ENCODE assay signal across 8 cellular contexts in genomic region chr2:19868705-19869550, GRCh38. TPM values are rescaled to one million over a fixed set of nuclear protein-coding genes. Genes with fewer than 3 reads are reported as not detected.
DNase-seq lines count a peak whose midpoint lies in the region; ATAC-seq and TF ChIP-seq lines count a peak whose summit lies in the region.

No MANE protein-coding gene starts in this region.

- H3K9ac ChIP-seq in BLaER1 treated with 17β-estradiol and CSF1 and Interleukin-3, amounts not matched to agents 10 nM and 100 nM: peak overlapping the region in 10 of 11 experiments; percentile 21 to 64 (median 44); a peak in 15 of 22 replicates
- H3K9ac ChIP-seq in HUES48 (ENCODE audit: low read depth, low read length): 0 out of 2 replicates have a peak overlapping the region, but pooled peaks have one; percentile 54

- 31 to 78% methylated on average over 11 to 16 of the region's 51 CpGs for WGBS in esophagus squamous epithelium, 2 donors
- 7 to 23% methylated on average over 27 to 34 of the region's 51 CpGs for WGBS in thyroid gland, 2 donors

- intact Hi-C loops in esophagus squamous epithelium (cut with DNase I) (loop anchor here (10.0 kb wide), 2 partner anchors 504 to 1114 kb away; no protein-coding TSS in a partner anchor), thyroid gland (cut with DNase I) (loop anchor here (10.0 kb wide), 2 partner anchors 504 to 1124 kb away; no protein-coding TSS in a partner anchor)

- no peaks in the 10 kb centered on the region for H4K20me1 ChIP-seq in BLaER1 treated with 17β-estradiol and CSF1 and Interleukin-3, amounts not matched to agents 10 nM and 100 nM

- TF ChIP-seq POLR2A in esophagus squamous epithelium (IDR thresholded peaks at IDR 0.05) (no peak), thyroid gland (IDR thresholded peaks at IDR 0.05) (no peak)

- peak overlapping the region; percentile 25 to 64 (median 44); a peak in 17 of 20 replicates for H3K4me3 ChIP-seq in BLaER1 treated with 17β-estradiol and CSF1 and Interleukin-3, amounts not matched to agents 10 nM and 100 nM
- H3K4me3 ChIP-seq in HUES48 (ENCODE audit: low read depth, low read length) (peak overlapping the region; percentile 64), esophagus squamous epithelium (peak overlapping the region; percentile 25 to 62 (median 49)), thyroid gland (replicated peaks in 1 of 3) (peak overlapping the region in 2 of 3 donors; percentile 5 to 36)

- H3K4me2 ChIP-seq in BLaER1 treated with 17β-estradiol and CSF1 and Interleukin-3, amounts not matched to agents 10 nM and 100 nM: peak overlapping the region; percentile 47 to 68 (median 58); a peak in 21 of 22 replicates

- peak; percentile 63 for ATAC-seq in GM19452 (IDR thresholded peaks at IDR 0.05; ENCODE audit: unreplicated experiment)
- ATAC-seq in omental fat pad (ENCODE audit: low FRiP score): peak; percentile 35

- peaks cover 0 to 22% (median 14%) of the 10 kb centered on the region in 11 experiments; a peak in 14 of 22 replicates for H3K27me3 ChIP-seq in BLaER1 treated with 17β-estradiol and CSF1 and Interleukin-3, amounts not matched to agents 10 nM and 100 nM
- peaks cover 36% of the 10 kb centered on the region for H3K27me3 ChIP-seq in HUES48 (ENCODE audit: control insufficient read depth, insufficient read depth, low read length)
- peaks cover 0 to 12% (median 0%) of the 10 kb centered on the region in 4 donors for H3K27me3 ChIP-seq in esophagus squamous epithelium
- no peaks in the 10 kb centered on the region for H3K27me3 ChIP-seq in thyroid gland

- no peaks in the 10 kb centered on the region for H3K36me3 ChIP-seq in BLaER1 treated with 17β-estradiol and CSF1 and Interleukin-3, amounts not matched to agents 10 nM and 100 nM
- no peaks in the 10 kb centered on the region for H3K36me3 ChIP-seq in HUES48 (ENCODE audit: control insufficient read depth, insufficient read depth, low read length)
- no peaks in the 10 kb centered on the region for H3K36me3 ChIP-seq in esophagus squamous epithelium
- H3K36me3 ChIP-seq in thyroid gland: no peaks in the 10 kb centered on the region

- H3K4me1 ChIP-seq in BLaER1 treated with 17β-estradiol and CSF1 and Interleukin-3, amounts not matched to agents 10 nM and 100 nM: peaks cover 0 to 5% (median 0%) of the 10 kb centered on the region in 10 experiments; a peak in 1 of 20 replicates
- H3K4me1 ChIP-seq in HUES48 (ENCODE audit: control insufficient read depth, insufficient read depth, low read length): no peaks in the 10 kb centered on the region
- peaks cover 6 to 17% (median 6%) of the 10 kb centered on the region in 3 donors for H3K4me1 ChIP-seq in esophagus squamous epithelium
- peaks cover under 1 to 9% of the 10 kb centered on the region in 2 donors for H3K4me1 ChIP-seq in thyroid gland

- peak overlapping the region in 4 of 11 experiments; percentile 32 to 58 (median 40); a peak in 4 of 22 replicates for H3K27ac ChIP-seq in BLaER1 treated with 17β-estradiol and CSF1 and Interleukin-3, amounts not matched to agents 10 nM and 100 nM
- no peak overlapping the region for H3K27ac ChIP-seq in HUES48 (ENCODE audit: low read depth, low read length)
- peak overlapping the region in 2 of 4 donors; percentile 14 to 29 for H3K27ac ChIP-seq in esophagus squamous epithelium
- H3K27ac ChIP-seq in thyroid gland: no peak overlapping the region

- TF ChIP-seq CTCF in esophagus squamous epithelium (IDR thresholded peaks at IDR 0.05): no peak
- no peak for TF ChIP-seq CTCF in omental fat pad (IDR thresholded peaks at IDR 0.05)
- no peak for TF ChIP-seq CTCF in thyroid gland (IDR thresholded peaks at IDR 0.05)

- no peaks in the 10 kb centered on the region for H3K9me3 ChIP-seq in BLaER1 treated with 17β-estradiol and CSF1 and Interleukin-3, amounts not matched to agents 10 nM and 100 nM (replicated peaks in 1 of 11)
- no peaks in the 10 kb centered on the region for H3K9me3 ChIP-seq in HUES48 (ENCODE audit: control insufficient read depth, insufficient read depth, low read length)
- H3K9me3 ChIP-seq in esophagus squamous epithelium: no peaks in the 10 kb centered on the region
- H3K9me3 ChIP-seq in thyroid gland: no peaks in the 10 kb centered on the region

- DNase-seq in activated CD8-positive, alpha-beta memory T cell treated with anti-CD3 and anti-CD28 coated beads, Interleukin-2, amount 50 U/mL, for 1 hour (ENCODE audit: extremely low read depth): peak; percentile 24
- DNase-seq in esophagus squamous epithelium (lab: John Stamatoyannopoulos, UW) (no peak), omental fat pad (ENCODE audit: low spot score) (no peak), thyroid gland (peak; percentile 49 to 51), NCI-H2081 treated with DMSO at 0.1 percent for 48 hours (lab: John Stamatoyannopoulos, UW) (no peak)

RNA-seq across cellular contexts. Expression of gene TTC32, which starts 32.9 kb away (rescaled TPM):
- total RNA-seq in esophagus squamous epithelium: 10 to 100 TPM in 1 of 4 donors, 1 to 10 TPM in 3; 5.2 to 15.8 (median 7.2) TPM
- total RNA-seq in omental fat pad: 10 to 100 TPM in 1 of 4 donors, 1 to 10 TPM in 3; 6.0 to 18.1 (median 7.5) TPM
- total RNA-seq in thyroid gland: 10 to 100 TPM; 12.4 to 28.8 (median 13.7) TPM

Comparison
In these comparisons a context has a peak if more than half of its experiments do, and no peak if none do; other contexts are left out.
1. DNase-seq: peak in activated CD8-positive, alpha-beta memory T cell treated with anti-CD3 and anti-CD28 coated beads, Interleukin-2, amount 50 U/mL, for 1 hour (single experiment) and thyroid gland (2 of 2); none in esophagus squamous epithelium (single experiment), omental fat pad (single experiment) and NCI-H2081 treated with DMSO at 0.1 percent for 48 hours (single experiment).
2. Peak in every context shown above with its lines, with median percentiles within 50 percentile points of each other: H3K4me3 ChIP-seq.